ENCODE assay signal across 8 cellular contexts in the genomic region with DNA sequence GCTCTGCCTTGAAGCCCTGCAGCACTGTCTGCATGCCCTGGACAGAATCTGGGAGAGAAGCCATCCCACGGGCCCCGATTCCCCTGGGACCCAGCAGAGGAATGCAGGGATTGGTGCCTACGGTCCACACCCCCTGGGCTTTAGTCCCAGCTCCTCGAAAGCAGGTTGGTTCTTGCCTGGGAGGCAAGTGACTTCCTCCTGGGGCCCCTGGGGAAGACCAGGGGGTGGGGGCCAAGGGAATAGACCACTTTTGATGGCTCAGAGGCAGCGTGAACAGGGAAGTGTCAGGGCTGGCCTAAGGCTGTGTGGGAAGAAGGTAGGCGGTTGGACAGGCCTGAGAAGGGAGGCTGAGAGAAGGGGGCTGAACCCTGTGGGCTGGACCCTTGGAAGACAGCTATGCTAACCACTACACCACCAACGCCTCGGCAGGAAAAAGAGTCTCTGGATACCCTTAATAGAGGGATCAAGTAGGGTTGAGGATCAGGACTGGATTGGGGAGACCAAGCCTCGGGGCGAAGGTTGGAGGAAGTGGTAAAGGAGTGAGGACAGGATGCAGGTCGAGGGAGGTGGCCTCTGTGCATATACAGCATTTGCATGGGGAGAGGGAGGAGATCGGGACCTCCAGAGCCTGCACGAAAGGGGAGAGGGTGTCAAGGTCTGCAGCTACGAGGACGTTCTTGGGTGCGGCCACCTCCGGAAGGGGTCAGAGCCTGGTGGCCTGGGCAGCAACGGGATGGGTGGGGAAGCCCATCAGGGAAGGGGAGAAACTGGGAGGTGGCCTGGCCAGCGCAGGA. TPM values are rescaled to one million over a fixed set of nuclear protein-coding genes. Genes with fewer than 3 reads are reported as not detected.
DNase-seq lines count a peak whose midpoint lies in the region; ATAC-seq and TF ChIP-seq lines count a peak whose summit lies in the region.

No MANE protein-coding gene starts in this region.

- peaks cover 43% of the 10 kb centered on the region for H3K79me2 ChIP-seq in PC-3 (ENCODE audit: low read length)

- BruUV-seq in PC-3 (replicated peaks; lab: Mats Ljungman, UMichigan), result no TSS peak

- H3F3A ChIP-seq in PC-3 (ENCODE audit: low read length, unreplicated experiment), result no peaks in the 10 kb centered on the region

- peaks cover 14% of the 10 kb centered on the region for H3K27me3 Mint-ChIP-seq in type B pancreatic cell

- POLR2A ChIA-PET in PC-3 (lab: Charles Lee; ENCODE audit: unreplicated experiment), result interaction anchor here (0.6 kb wide), 1 partner anchor 90 kb away, joined by 4 read pairs; no protein-coding TSS in a partner anchor

- intact Hi-C loops in PC-3 (cut with micrococcal nuclease) (loop anchor here (5.0 kb wide), 1 partner anchor 51 kb away; a partner anchor contains a TSS), colonic mucosa (cut with DNase I) (no loop called here)

- peak overlapping the region; percentile 98 for H3K4me2 ChIP-seq in PC-3 (ENCODE audit: low read length)

- no peaks in the 10 kb centered on the region for H3K9me3 ChIP-seq in PC-3 (ENCODE audit: low read length)
- H3K9me3 ChIP-seq in colonic mucosa, result no peaks in the 10 kb centered on the region

- TF ChIP-seq CTCF in PC-3 (conservative IDR thresholded peaks at IDR 0.05; ENCODE audit: low read depth, low read length) (no peak), colonic mucosa (IDR thresholded peaks at IDR 0.05) (no peak), type B pancreatic cell (conservative IDR thresholded peaks at IDR 0.05) (no peak)

- peak overlapping the region; percentile 76 for H3K27ac ChIP-seq in PC-3 (ENCODE audit: low read length)
- peak overlapping the region; percentile 86 for H3K27ac ChIP-seq in colonic mucosa

- peak overlapping the region; percentile 78 for H2AFZ ChIP-seq in PC-3 (ENCODE audit: low read length)

- H3K27ac Mint-ChIP-seq in type B pancreatic cell, result peak overlapping the region; percentile 98

- H3K4me3 Mint-ChIP-seq in type B pancreatic cell, result peak overlapping the region; percentile 97

- H3K36me3 Mint-ChIP-seq in type B pancreatic cell, result no peaks in the 10 kb centered on the region

- no peaks in the 10 kb centered on the region for H3K9me2 ChIP-seq in PC-3 (replicated peaks; ENCODE audit: low read length)

- CTCF ChIA-PET in PC-3 (lab: Charles Lee), result no interaction called here

- DNase-seq in Daoy (ENCODE audit: low read depth) (peak; percentile 53), PC-3 (peak; percentile 42), colonic mucosa (peak; percentile 50), medulla oblongata (ENCODE audit: extremely low spot score) (peak; percentile 51), type B pancreatic cell (ENCODE audit: extremely low spot score, unreplicated experiment) (no peak), glomerular visceral epithelial cell (ENCODE audit: extremely low spot score) (no peak), NCI-H2029 treated with DMSO at 0.1 percent for 48 hours (lab: John Stamatoyannopoulos, UW) (no peak)

- H3K4me3 ChIP-seq in PC-3 (ENCODE audit: low read length) (peak overlapping the region; percentile 99), colonic mucosa (peak overlapping the region; percentile 94)

- H4K20me1 ChIP-seq in PC-3 (ENCODE audit: low read length), result no peaks in the 10 kb centered on the region

- ATAC-seq in GM21529 (IDR thresholded peaks at IDR 0.05; ENCODE audit: unreplicated experiment) (peak; percentile 10), PC-3 (peak; percentile 2)

- peaks cover 25% of the 10 kb centered on the region for H3K4me1 ChIP-seq in PC-3 (ENCODE audit: insufficient read depth, low read length)
- H3K4me1 ChIP-seq in colonic mucosa, result peaks cover 11% of the 10 kb centered on the region

- peaks cover 13% of the 10 kb centered on the region for H3K4me1 Mint-ChIP-seq in type B pancreatic cell (ENCODE audit: unreplicated experiment)

- no peaks in the 10 kb centered on the region for H3K27me3 ChIP-seq in PC-3 (ENCODE audit: low read length)
- H3K27me3 ChIP-seq in colonic mucosa, result no peaks in the 10 kb centered on the region

- H3K9ac ChIP-seq in PC-3 (ENCODE audit: low read length), result peak overlapping the region; percentile 97
- H3K9ac ChIP-seq in colonic mucosa (ENCODE audit: low read depth in 2 of 2, low read length in 2 of 2), result peak overlapping the region; percentile 94 to 99

- H3K36me3 ChIP-seq in PC-3 (ENCODE audit: low read depth, low read length) (peaks cover 26% of the 10 kb centered on the region; the same call in 1 of the 2 replicates), colonic mucosa (no peaks in the 10 kb centered on the region)

- H3K9me3 Mint-ChIP-seq in type B pancreatic cell, result no peaks in the 10 kb centered on the region

RNA-seq across cellular contexts. Expression of a gene that starts 0.8 kb away (rescaled TPM):
- total RNA-seq in Daoy (2014; rRNA removed; shearing (Covaris generic)), result 77.1 and 109 TPM in 2 replicates
- total RNA-seq in PC-3 (2014; rRNA removed) (129 and 215 TPM in 2 replicates), colonic mucosa (100 to 1,000 TPM in 1 of 2 donors, 10 to 100 TPM in 1; 56.3 to 100 TPM), type B pancreatic cell (ENCODE audit: low replicate concordance) (42.9 and 47.8 TPM in 2 replicates)

RNA-seq across cellular contexts. Expression of a gene that starts 52.7 kb away (rescaled TPM):
- 154 and 171 TPM in 2 replicates for total RNA-seq in Daoy (2014; rRNA removed; shearing (Covaris generic))
- total RNA-seq in PC-3 (2014; rRNA removed), result 426 and 474 TPM in 2 replicates
- total RNA-seq in colonic mucosa, result 100 to 1,000 TPM; 108 to 182 TPM
- total RNA-seq in type B pancreatic cell (ENCODE audit: low replicate concordance), result 57.5 and 63.7 TPM in 2 replicates

Comparison
In these comparisons a context has a peak if more than half of its experiments do, and no peak if none do; other contexts are left out.
1. DNase-seq: peak in Daoy (single experiment), PC-3 (single experiment), colonic mucosa (single experiment) and medulla oblongata (single experiment); none in type B pancreatic cell (single experiment), glomerular visceral epithelial cell (single experiment) and NCI-H2029 treated with DMSO at 0.1 percent for 48 hours (single experiment).